8 cellular contexts compared by ENCODE assay signal in the genomic region with DNA sequence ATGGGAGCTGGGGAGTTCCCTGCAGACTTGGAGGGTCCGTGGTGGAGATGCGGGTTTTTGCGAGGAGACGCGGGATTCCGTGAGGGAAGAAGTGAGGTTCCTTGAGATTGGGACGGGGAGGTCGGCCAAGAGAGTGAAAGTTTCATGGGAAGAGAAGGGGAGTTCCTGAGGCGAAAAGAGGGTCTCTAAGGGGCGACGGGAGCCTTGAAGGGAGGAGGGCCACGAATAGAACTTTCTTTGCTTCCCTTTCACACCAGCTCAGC. TPM values are rescaled to one million over a fixed set of nuclear protein-coding genes. Genes with fewer than 3 reads are reported as not detected.
DNase-seq lines count a peak whose midpoint lies in the region; ATAC-seq and TF ChIP-seq lines count a peak whose summit lies in the region.

No MANE protein-coding gene starts in this region.

- DNase-seq in activated CD4-positive, alpha-beta T cell treated with anti-CD3 and anti-CD28 coated beads, Interleukin-2, amount 10 ng/mL, durations not matched to agents 7 days and 5 days: no peak
- DNase-seq in activated CD4-positive, alpha-beta T cell treated with anti-CD3 and anti-CD28 coated beads, Interleukin-2, amount 50 U/mL, for 1 hour: no peak
- DNase-seq in left lung (no peak), thoracic aorta (ENCODE audit: low spot score) (no peak), HEK293T (ENCODE audit: extremely low spot score) (no peak), COLO829 (ENCODE audit: low spot score) (no peak)

- peak overlapping the region; percentile 86 for H3K27ac ChIP-seq in angular gyrus (ENCODE audit: low read depth, low read length)
- peak overlapping the region; percentile 85 to 87 for H3K27ac ChIP-seq in left lung
- peak overlapping the region; percentile 93 to 95 for H3K27ac ChIP-seq in thoracic aorta

- H3K4me3 ChIP-seq in left lung (peak overlapping the region; percentile 70 to 76), thoracic aorta (peak overlapping the region; percentile 95)

- H3K36me3 Mint-ChIP-seq in activated CD4-positive, alpha-beta T cell treated with anti-CD3 and anti-CD28 coated beads, Interleukin-2, amount 10 ng/mL, durations not matched to agents 7 days and 5 days (ENCODE audit: low read depth): peaks cover 4% of the 10 kb centered on the region

- TF ChIP-seq CTCF in left lung (IDR thresholded peaks at IDR 0.05) (no peak), thoracic aorta (IDR thresholded peaks at IDR 0.05) (no peak)

- peak overlapping the region; percentile 93 for H3K4me3 Mint-ChIP-seq in activated CD4-positive, alpha-beta T cell treated with anti-CD3 and anti-CD28 coated beads, Interleukin-2, amount 10 ng/mL, durations not matched to agents 7 days and 5 days

- intact Hi-C loops in left lung (cut with DNase I): no loop called here

- H3K36me3 ChIP-seq in left lung: no peaks in the 10 kb centered on the region
- H3K36me3 ChIP-seq in thoracic aorta: no peaks in the 10 kb centered on the region

- CTCF ChIA-PET in activated CD4-positive, alpha-beta T cell treated with anti-CD3 and anti-CD28 coated beads, Interleukin-2, amount 10 ng/mL, durations not matched to agents 7 days and 5 days (lab: Charles Lee): interaction anchor here (0.5 to 5.2 kb wide), 3 partner anchors 11 to 836 kb away, joined by 3 to 29 read pairs (median 19); partner anchors contain the start of genes GSS and MYH7B
- CTCF ChIA-PET in HEK293T (lab: Yijun Ruan, JAX): no interaction called here

- H3K4me1 ChIP-seq in left lung (peaks cover 10 to 54% of the 10 kb centered on the region in 2 donors), thoracic aorta (ENCODE audit: control insufficient read depth in 1 of 2, low read depth in 2 of 2) (peaks cover 13 to 55% of the 10 kb centered on the region in 2 donors)

- no peaks in the 10 kb centered on the region for H3K9me3 ChIP-seq in left lung
- no peaks in the 10 kb centered on the region for H3K9me3 ChIP-seq in thoracic aorta

- POLR2A ChIA-PET in activated CD4-positive, alpha-beta T cell treated with anti-CD3 and anti-CD28 coated beads, Interleukin-2, amount 10 ng/mL, durations not matched to agents 7 days and 5 days (lab: Charles Lee): no interaction called here
- POLR2A ChIA-PET in HEK293T (lab: Yijun Ruan, JAX): interaction anchor here (1.1 to 2.7 kb wide), 3 partner anchors 52 to 80 kb away, joined by 3 to 16 read pairs (median 4); partner anchors contain the start of genes GSS, MYH7B and NCOA6

- H3K9me3 Mint-ChIP-seq in activated CD4-positive, alpha-beta T cell treated with anti-CD3 and anti-CD28 coated beads, Interleukin-2, amount 10 ng/mL, durations not matched to agents 7 days and 5 days: no peaks in the 10 kb centered on the region

- peaks cover 3% of the 10 kb centered on the region for H3K27me3 Mint-ChIP-seq in activated CD4-positive, alpha-beta T cell treated with anti-CD3 and anti-CD28 coated beads, Interleukin-2, amount 10 ng/mL, durations not matched to agents 7 days and 5 days

- peaks cover 64% of the 10 kb centered on the region for H3K4me1 Mint-ChIP-seq in activated CD4-positive, alpha-beta T cell treated with anti-CD3 and anti-CD28 coated beads, Interleukin-2, amount 10 ng/mL, durations not matched to agents 7 days and 5 days

- H3K27ac Mint-ChIP-seq in activated CD4-positive, alpha-beta T cell treated with anti-CD3 and anti-CD28 coated beads, Interleukin-2, amount 10 ng/mL, durations not matched to agents 7 days and 5 days: peak overlapping the region; percentile 90

- H3K27me3 ChIP-seq in left lung: no peaks in the 10 kb centered on the region
- H3K27me3 ChIP-seq in thoracic aorta (replicated peaks; ENCODE audit: insufficient read depth): no peaks in the 10 kb centered on the region

- ATAC-seq in left lung: no peak
- no peak for ATAC-seq in thoracic aorta (ENCODE audit: insufficient number of reproducible peaks, low FRiP score, low read depth)
- ATAC-seq in HG03039 (IDR thresholded peaks at IDR 0.05; ENCODE audit: unreplicated experiment): no peak

TF ChIP-seq in HEK293T, 16 proteins besides CTCF, POLR2A, EP300 and RAD21:
- TF ChIP-seq L3MBTL2 (conservative IDR thresholded peaks at IDR 0.05) (no peak), FOXK2 (IDR thresholded peaks at IDR 0.05) (no peak), BHLHE40 (IDR thresholded peaks at IDR 0.05; ENCODE audit: borderline replicate concordance) (no peak), LEF1 (IDR thresholded peaks at IDR 0.05; ENCODE audit: borderline replicate concordance) (no peak), SP1 (IDR thresholded peaks at IDR 0.05) (no peak)

RNA-seq across cellular contexts. Expression of gene ACSS2, which starts 0.5 kb away (rescaled TPM):
- 10 to 100 TPM; 33.0 to 36.1 TPM for total RNA-seq in activated CD4-positive, alpha-beta T cell treated with anti-CD3 and anti-CD28 coated beads, Interleukin-2, amount 10 ng/mL, durations not matched to agents 7 days and 5 days
- 100 to 1,000 TPM; 108 to 152 TPM for total RNA-seq in left lung
- total RNA-seq in thoracic aorta: 10 to 100 TPM; 65.9 to 95.4 TPM

RNA-seq across cellular contexts. Expression of gene GGT7, which starts 4.3 kb away (rescaled TPM):
- 1 to 10 TPM; 5.7 to 7.2 TPM for total RNA-seq in activated CD4-positive, alpha-beta T cell treated with anti-CD3 and anti-CD28 coated beads, Interleukin-2, amount 10 ng/mL, durations not matched to agents 7 days and 5 days
- 10 to 100 TPM; 16.8 to 21.1 TPM for total RNA-seq in left lung
- total RNA-seq in thoracic aorta: 10 to 100 TPM; 22.2 to 41.4 TPM

RNA-seq across cellular contexts. Expression of gene NCOA6, which starts 51.5 kb away (rescaled TPM):
- 10 to 100 TPM; 32.3 to 35.0 TPM for total RNA-seq in activated CD4-positive, alpha-beta T cell treated with anti-CD3 and anti-CD28 coated beads, Interleukin-2, amount 10 ng/mL, durations not matched to agents 7 days and 5 days
- total RNA-seq in left lung: 10 to 100 TPM; 26.0 to 28.7 TPM
- 10 to 100 TPM; 14.8 to 21.4 TPM for total RNA-seq in thoracic aorta
